ENCODE assay signal across 1 cellular context in genomic region chr1:239898067-239898730, GRCh38.
TF ChIP-seq lines count a peak whose summit lies in the region.

No MANE protein-coding gene starts in this region.

TF ChIP-seq in HepG2, 621 proteins besides CTCF, POLR2A, EP300 and RAD21 (continued from another document):
- TF ChIP-seq FOXP4 (CRISPR knock-in tag; IDR thresholded peaks at IDR 0.05): 0 out of 2 replicates have a peak, but pooled peaks have one; percentile 11
- TF ChIP-seq ELF3 (CRISPR knock-in tag; IDR thresholded peaks at IDR 0.05): 0 out of 2 replicates have a peak, but pooled peaks have one; percentile 18
- peak; percentile 86 for TF ChIP-seq SMC3 (IDR thresholded peaks at IDR 0.05; ENCODE audit: low read length)
- no peak for TF ChIP-seq SOX6 (IDR thresholded peaks at IDR 0.05)
- TF ChIP-seq SOX6 (CRISPR knock-in tag; IDR thresholded peaks at IDR 0.05): no peak
- peak; percentile 93 for TF ChIP-seq STAG1 (CRISPR knock-in tag; IDR thresholded peaks at IDR 0.05)
- peak; percentile 65 for TF ChIP-seq XRCC5 (optimal IDR thresholded peaks at IDR 0.05; ENCODE audit: low read length)
- TF ChIP-seq RFXAP (CRISPR knock-in tag; IDR thresholded peaks at IDR 0.05; ENCODE audit: borderline replicate concordance): no peak
- TF ChIP-seq MIER2 (CRISPR knock-in tag; IDR thresholded peaks at IDR 0.05): no peak
